1 cellular context compared by ENCODE assay signal in genomic region chr1:216894499-216894898, GRCh38.
TF ChIP-seq lines count a peak whose summit lies in the region.

No MANE protein-coding gene starts in this region.

TF ChIP-seq in GM23338, 12 proteins besides CTCF, POLR2A, EP300 and RAD21 (continued from another document):
- no peak for TF ChIP-seq ZNF462 (CRISPR knock-in tag; IDR thresholded peaks at IDR 0.05)
- no peak for TF ChIP-seq STAT1 (IDR thresholded peaks at IDR 0.05; ENCODE audit: unreplicated experiment)
- no peak for TF ChIP-seq ZNF331 (CRISPR knock-in tag; IDR thresholded peaks at IDR 0.05; ENCODE audit: low read depth)
- TF ChIP-seq EZH2phosphoT487 (IDR thresholded peaks at IDR 0.05; ENCODE audit: unreplicated experiment) = no peak
- TF ChIP-seq NANOG (IDR thresholded peaks at IDR 0.05; ENCODE audit: borderline replicate concordance) = no peak
- TF ChIP-seq REST (IDR thresholded peaks at IDR 0.05; ENCODE audit: unreplicated experiment) = no peak
- TF ChIP-seq, protein P1, sequence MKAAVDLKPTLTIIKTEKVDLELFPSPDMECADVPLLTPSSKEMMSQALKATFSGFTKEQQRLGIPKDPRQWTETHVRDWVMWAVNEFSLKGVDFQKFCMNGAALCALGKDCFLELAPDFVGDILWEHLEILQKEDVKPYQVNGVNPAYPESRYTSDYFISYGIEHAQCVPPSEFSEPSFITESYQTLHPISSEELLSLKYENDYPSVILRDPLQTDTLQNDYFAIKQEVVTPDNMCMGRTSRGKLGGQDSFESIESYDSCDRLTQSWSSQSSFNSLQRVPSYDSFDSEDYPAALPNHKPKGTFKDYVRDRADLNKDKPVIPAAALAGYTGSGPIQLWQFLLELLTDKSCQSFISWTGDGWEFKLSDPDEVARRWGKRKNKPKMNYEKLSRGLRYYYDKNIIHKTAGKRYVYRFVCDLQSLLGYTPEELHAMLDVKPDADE (IDR thresholded peaks at IDR 0.05) = no peak
TF ChIP-seq in GM23338: peak in this region for 0.
